In the genomic region with DNA sequence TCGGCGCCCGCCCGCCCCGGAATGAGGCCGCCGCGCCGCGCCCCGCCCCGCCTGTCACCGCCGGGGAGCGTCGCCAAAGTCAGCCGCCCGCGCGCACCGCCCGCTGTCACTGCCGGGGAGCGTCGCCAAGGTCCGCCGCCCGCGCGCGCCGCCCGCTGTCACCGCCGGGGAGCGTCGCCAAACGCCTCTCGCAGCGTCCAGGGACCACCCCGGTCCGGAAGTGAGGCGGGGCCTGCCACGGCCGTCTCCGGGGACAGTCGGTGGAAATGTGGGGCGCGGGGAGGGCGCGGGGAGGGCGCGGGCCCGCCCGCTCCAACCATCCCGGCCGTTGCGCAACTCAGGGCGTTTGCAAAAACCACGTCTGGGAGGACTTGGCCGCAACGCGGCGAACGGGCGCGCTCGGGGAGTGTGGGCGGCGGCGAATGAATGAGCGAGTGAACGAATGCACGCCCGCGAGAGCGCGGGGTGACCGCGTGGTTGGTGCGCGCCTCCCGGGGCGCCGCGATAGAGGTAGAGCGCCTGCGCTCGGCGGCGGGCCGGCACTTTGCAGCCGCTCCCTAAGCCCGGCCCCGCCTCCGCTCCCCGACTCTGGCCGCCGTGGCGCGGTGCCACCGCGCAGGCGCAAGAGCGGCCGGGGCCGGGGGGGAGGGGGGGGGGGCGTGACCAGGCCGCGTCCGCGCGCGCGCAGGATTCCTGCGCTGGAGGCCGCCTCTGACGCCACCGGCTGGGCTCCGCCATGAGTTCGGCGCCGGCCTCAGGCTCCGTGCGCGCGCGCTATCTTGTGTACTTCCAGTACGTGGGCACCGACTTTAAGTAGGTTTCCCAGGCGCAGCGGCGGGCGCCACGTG, we compare ENCODE assay signal across 1 cellular context.
TF ChIP-seq lines count a peak whose summit lies in the region.

A gene with protein sequence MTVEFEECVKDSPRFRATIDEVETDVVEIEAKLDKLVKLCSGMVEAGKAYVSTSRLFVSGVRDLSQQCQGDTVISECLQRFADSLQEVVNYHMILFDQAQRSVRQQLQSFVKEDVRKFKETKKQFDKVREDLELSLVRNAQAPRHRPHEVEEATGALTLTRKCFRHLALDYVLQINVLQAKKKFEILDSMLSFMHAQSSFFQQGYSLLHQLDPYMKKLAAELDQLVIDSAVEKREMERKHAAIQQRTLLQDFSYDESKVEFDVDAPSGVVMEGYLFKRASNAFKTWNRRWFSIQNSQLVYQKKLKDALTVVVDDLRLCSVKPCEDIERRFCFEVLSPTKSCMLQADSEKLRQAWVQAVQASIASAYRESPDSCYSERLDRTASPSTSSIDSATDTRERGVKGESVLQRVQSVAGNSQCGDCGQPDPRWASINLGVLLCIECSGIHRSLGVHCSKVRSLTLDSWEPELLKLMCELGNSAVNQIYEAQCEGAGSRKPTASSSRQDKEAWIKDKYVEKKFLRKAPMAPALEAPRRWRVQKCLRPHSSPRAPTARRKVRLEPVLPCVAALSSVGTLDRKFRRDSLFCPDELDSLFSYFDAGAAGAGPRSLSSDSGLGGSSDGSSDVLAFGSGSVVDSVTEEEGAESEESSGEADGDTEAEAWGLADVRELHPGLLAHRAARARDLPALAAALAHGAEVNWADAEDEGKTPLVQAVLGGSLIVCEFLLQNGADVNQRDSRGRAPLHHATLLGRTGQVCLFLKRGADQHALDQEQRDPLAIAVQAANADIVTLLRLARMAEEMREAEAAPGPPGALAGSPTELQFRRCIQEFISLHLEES (minus strand): TSS at position 23 of the 848 bp plus-strand sequence. CDS start 115 bp downstream, outside the sequence.
A gene with protein sequence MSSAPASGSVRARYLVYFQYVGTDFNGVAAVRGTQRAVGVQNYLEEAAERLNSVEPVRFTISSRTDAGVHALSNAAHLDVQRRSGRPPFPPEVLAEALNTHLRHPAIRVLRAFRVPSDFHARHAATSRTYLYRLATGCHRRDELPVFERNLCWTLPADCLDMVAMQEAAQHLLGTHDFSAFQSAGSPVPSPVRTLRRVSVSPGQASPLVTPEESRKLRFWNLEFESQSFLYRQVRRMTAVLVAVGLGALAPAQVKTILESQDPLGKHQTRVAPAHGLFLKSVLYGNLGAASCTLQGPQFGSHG (plus strand): TSS at position 690 of the 848 bp plus-strand sequence. CDS start 47 bp downstream, at position 737.

TF ChIP-seq in endothelial cell of umbilical vein, 7 proteins besides CTCF, POLR2A, EP300 and RAD21:
- TF ChIP-seq JUN (IDR thresholded peaks at IDR 0.05; ENCODE audit: borderline replicate concordance, insufficient read depth, insufficient read length, low read depth): no peak
- TF ChIP-seq POLR2AphosphoS5 (IDR thresholded peaks at IDR 0.05; ENCODE audit: insufficient read depth, low read depth, low read length): peak; percentile 76
- TF ChIP-seq MYC (IDR thresholded peaks at IDR 0.05; ENCODE audit: low read depth, low read length): no peak
- no peak for TF ChIP-seq GATA2 (IDR thresholded peaks at IDR 0.05; ENCODE audit: insufficient read depth, insufficient read length, low read depth, low read length)
- no peak for TF ChIP-seq EZH2 (IDR thresholded peaks at IDR 0.05; ENCODE audit: borderline replicate concordance, low read depth, low read length, severe bottlenecking)
- no peak for TF ChIP-seq FOS (IDR thresholded peaks at IDR 0.05; ENCODE audit: borderline replicate concordance, insufficient read depth, low read length)
- TF ChIP-seq, protein P1, sequence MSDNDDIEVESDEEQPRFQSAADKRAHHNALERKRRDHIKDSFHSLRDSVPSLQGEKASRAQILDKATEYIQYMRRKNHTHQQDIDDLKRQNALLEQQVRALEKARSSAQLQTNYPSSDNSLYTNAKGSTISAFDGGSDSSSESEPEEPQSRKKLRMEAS (IDR thresholded peaks at IDR 0.05; ENCODE audit: insufficient read depth, insufficient read length): no peak
